ENCODE assay signal across 8 cellular contexts in the genomic region with DNA sequence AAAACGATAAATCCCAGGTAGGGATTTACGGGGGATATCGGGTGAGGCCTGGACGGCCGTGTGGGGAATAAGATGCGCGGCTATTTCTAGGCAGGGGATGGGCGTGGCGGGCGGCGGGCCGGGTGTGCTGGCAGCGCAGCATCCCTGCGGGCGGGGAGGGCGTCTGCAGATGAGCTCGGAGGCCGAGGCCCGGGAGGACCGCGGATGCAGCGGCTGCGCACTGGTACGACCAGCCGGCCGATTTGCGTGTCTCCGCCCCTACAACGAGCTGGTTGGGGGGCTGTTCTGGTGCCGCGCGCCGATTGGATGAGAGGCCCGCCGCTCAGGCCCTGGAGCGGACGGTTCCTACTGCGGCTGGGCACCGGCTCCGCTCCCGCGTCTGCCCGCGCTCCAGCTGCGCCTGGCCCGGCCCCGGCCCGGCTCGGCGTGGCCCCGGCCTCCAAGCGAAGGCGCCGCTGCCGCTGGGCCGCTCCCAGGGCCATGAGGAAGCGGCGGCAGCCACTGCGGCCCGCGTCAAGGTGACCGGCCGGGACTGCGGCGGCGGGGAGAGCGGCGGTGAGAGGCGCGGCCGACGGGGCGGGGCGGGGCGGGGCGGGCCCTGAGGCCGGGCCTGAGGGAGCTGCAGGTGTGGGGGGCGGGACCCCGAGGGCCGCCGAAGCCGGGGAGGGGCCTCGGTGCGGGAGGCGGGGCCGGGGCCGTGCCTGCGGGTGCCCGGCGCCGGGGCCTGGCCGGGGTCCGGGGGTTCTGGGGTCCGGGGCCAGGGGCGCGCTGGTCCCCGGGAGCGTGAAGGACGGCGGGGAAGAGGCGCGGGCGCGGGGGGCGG. TPM values are rescaled to one million over a fixed set of nuclear protein-coding genes. Genes with fewer than 3 reads are reported as not detected.
DNase-seq lines count a peak whose midpoint lies in the region; ATAC-seq and TF ChIP-seq lines count a peak whose summit lies in the region.

A gene with protein sequence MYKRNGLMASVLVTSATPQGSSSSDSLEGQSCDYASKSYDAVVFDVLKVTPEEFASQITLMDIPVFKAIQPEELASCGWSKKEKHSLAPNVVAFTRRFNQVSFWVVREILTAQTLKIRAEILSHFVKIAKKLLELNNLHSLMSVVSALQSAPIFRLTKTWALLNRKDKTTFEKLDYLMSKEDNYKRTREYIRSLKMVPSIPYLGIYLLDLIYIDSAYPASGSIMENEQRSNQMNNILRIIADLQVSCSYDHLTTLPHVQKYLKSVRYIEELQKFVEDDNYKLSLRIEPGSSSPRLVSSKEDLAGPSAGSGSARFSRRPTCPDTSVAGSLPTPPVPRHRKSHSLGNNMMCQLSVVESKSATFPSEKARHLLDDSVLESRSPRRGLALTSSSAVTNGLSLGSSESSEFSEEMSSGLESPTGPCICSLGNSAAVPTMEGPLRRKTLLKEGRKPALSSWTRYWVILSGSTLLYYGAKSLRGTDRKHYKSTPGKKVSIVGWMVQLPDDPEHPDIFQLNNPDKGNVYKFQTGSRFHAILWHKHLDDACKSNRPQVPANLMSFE (plus strand): TSS at position 325 of the 823 bp plus-strand sequence. CDS start 47,508 bp downstream, outside the sequence.

- H3K4me1 ChIP-seq in mucosa of descending colon (ENCODE audit: low read depth): peaks cover 8% of the 10 kb centered on the region

- no peak for TF ChIP-seq RAD21 in Ishikawa (IDR thresholded peaks at IDR 0.05; ENCODE audit: low read depth)

- no peaks in the 10 kb centered on the region for H3K36me3 ChIP-seq in mucosa of descending colon (ENCODE audit: low read depth)

- intact Hi-C loops in mucosa of descending colon (cut with DNase I, micrococcal nuclease): no loop called here

- ATAC-seq in GM21619 (IDR thresholded peaks at IDR 0.05; ENCODE audit: unreplicated experiment) (peak; percentile 95), mucosa of descending colon (peak; percentile 93)

- DNase-seq in DMS153 (lab: John Stamatoyannopoulos, UW) (peak; percentile 95), OCI-M1 (lab: John Stamatoyannopoulos, UW) (peak; percentile 92), activated T-cell treated with anti-CD3 and anti-CD28 coated beads for 48 hours (ENCODE audit: low read depth) (peak; percentile 85), epithelial cell of proximal tubule (ENCODE audit: low read depth) (peak; percentile 23), mucosa of descending colon (peak; percentile 93 to 97 (median 97))
- peak; percentile 86 to 87 for DNase-seq in stimulated activated CD8-positive, alpha-beta memory T cell treated with anti-CD3 and anti-CD28 coated beads, Interleukin-2, amount 100 ng/mL, for 48 hours (ENCODE audit: low read depth in 2 of 2)

- H3K4me3 ChIP-seq in epithelial cell of proximal tubule (ENCODE audit: low read depth, low read length): peak within 1 kb of the TSS; percentile 46
- peak within 1 kb of the TSS; percentile 42 for H3K4me3 ChIP-seq in mucosa of descending colon

- TF ChIP-seq EP300 in Ishikawa (IDR thresholded peaks at IDR 0.05; ENCODE audit: borderline replicate concordance): no peak

- TF ChIP-seq CTCF in epithelial cell of proximal tubule (conservative IDR thresholded peaks at IDR 0.05; ENCODE audit: low read depth, low read length) (no peak), mucosa of descending colon (IDR thresholded peaks at IDR 0.05) (no peak)

- no peaks in the 10 kb centered on the region for H3K9me3 ChIP-seq in mucosa of descending colon

TF ChIP-seq in Ishikawa, 13 proteins besides CTCF, POLR2A, EP300 and RAD21:
- no peak for TF ChIP-seq FOXM1 (IDR thresholded peaks at IDR 0.05; ENCODE audit: borderline replicate concordance, low read depth)
- TF ChIP-seq TCF12 (IDR thresholded peaks at IDR 0.05; ENCODE audit: low read depth): no peak; the same call in 1 of the 2 replicates
- TF ChIP-seq, protein P1, sequence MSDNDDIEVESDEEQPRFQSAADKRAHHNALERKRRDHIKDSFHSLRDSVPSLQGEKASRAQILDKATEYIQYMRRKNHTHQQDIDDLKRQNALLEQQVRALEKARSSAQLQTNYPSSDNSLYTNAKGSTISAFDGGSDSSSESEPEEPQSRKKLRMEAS (IDR thresholded peaks at IDR 0.05): peak; percentile 40; the same call in 1 of the 2 replicates
- TF ChIP-seq TEAD4 (IDR thresholded peaks at IDR 0.05): no peak

RNA-seq across cellular contexts. Expression of the gene that starts here (rescaled TPM):
- total RNA-seq in epithelial cell of proximal tubule (2.6 and 4.0 TPM in 2 replicates), mucosa of descending colon (10 to 100 TPM; 31.3 to 55.4 (median 32.1) TPM)

Comparison
In these comparisons a context has a peak if more than half of its experiments do, and no peak if none do; other contexts are left out.
1. Peak in every context shown above with its lines: DNase-seq, ATAC-seq and H3K4me3 ChIP-seq.
2. DNase-seq: peak in every context shown above with its lines; median percentile 97 in mucosa of descending colon; 95 in DMS153; 92 in OCI-M1; 86 in stimulated activated CD8-positive, alpha-beta memory T cell treated with anti-CD3 and anti-CD28 coated beads, Interleukin-2, amount 100 ng/mL, for 48 hours; 85 in activated T-cell treated with anti-CD3 and anti-CD28 coated beads for 48 hours; 23 in epithelial cell of proximal tubule.